ENCODE assay signal across 8 cellular contexts in genomic region chr3:138950006-138950644, GRCh38. TPM values are rescaled to one million over a fixed set of nuclear protein-coding genes. Genes with fewer than 3 reads are reported as not detected.
DNase-seq lines count a peak whose midpoint lies in the region; ATAC-seq and TF ChIP-seq lines count a peak whose summit lies in the region.

No MANE protein-coding gene starts in this region.

- peak in 1 of 2 donors; percentile 61 for ATAC-seq in natural killer cell treated with Interleukin-12 subunit alpha and Interleukin-12 subunit beta and Interleukin-15 and Interleukin-18, amount 100 ng/mL, for 72 hours

- BruUV-seq in Calu3 (replicated peaks; lab: Mats Ljungman, UMichigan): no TSS peak

- H3K9me3 Mint-ChIP-seq in Calu3 (ENCODE audit: low read depth, unreplicated experiment): no peaks in the 10 kb centered on the region
- H3K9me3 Mint-ChIP-seq in natural killer cell treated with Interleukin-12 subunit alpha and Interleukin-12 subunit beta and Interleukin-15 and Interleukin-18, amount 100 ng/mL, for 72 hours: no peaks in the 10 kb centered on the region

- DNase-seq in Calu3 (peak; percentile 42), NCI-H748 (lab: John Stamatoyannopoulos, UW; ENCODE audit: unreplicated experiment) (peak; percentile 51), epidermal melanocyte (ENCODE audit: insufficient read length, low spot score) (peak; percentile 57), NCI-H1048 (lab: John Stamatoyannopoulos, UW) (no peak), DMS153 (lab: John Stamatoyannopoulos, UW) (no peak), SHP77 treated with DMSO at 0.1 percent for 48 hours (lab: John Stamatoyannopoulos, UW) (no peak), NK-92 (lab: John Stamatoyannopoulos, UW; ENCODE audit: unreplicated experiment) (no peak)
- DNase-seq in natural killer cell treated with Interleukin-12 subunit alpha and Interleukin-12 subunit beta and Interleukin-15 and Interleukin-18, amount 100 ng/mL, for 72 hours (ENCODE audit: low spot score): no peak

- H3K27me3 Mint-ChIP-seq in Calu3 (ENCODE audit: unreplicated experiment): peaks cover 87% of the 10 kb centered on the region
- peaks cover 43 to 53% of the 10 kb centered on the region in 2 donors for H3K27me3 Mint-ChIP-seq in natural killer cell treated with Interleukin-12 subunit alpha and Interleukin-12 subunit beta and Interleukin-15 and Interleukin-18, amount 100 ng/mL, for 72 hours

- CTCF ChIA-PET in Calu3 (lab: Charles Lee): interaction anchor here (0.5 to 1.9 kb wide), 7 partner anchors 10 to 600 kb away, joined by 3 to 11 read pairs (median 4); no protein-coding TSS in a partner anchor

- intact Hi-C loops in Calu3 (cut with micrococcal nuclease; ENCODE audit: unreplicated experiment): no loop called here

- peaks cover 19% of the 10 kb centered on the region for H3K36me3 Mint-ChIP-seq in Calu3 (ENCODE audit: insufficient read depth, unreplicated experiment)
- H3K36me3 Mint-ChIP-seq in natural killer cell treated with Interleukin-12 subunit alpha and Interleukin-12 subunit beta and Interleukin-15 and Interleukin-18, amount 100 ng/mL, for 72 hours: peaks cover 3% of the 10 kb centered on the region

- H3K4me1 Mint-ChIP-seq in Calu3 (ENCODE audit: low read depth, unreplicated experiment): peaks cover 20% of the 10 kb centered on the region
- peaks cover 8 to 15% of the 10 kb centered on the region in 2 donors for H3K4me1 Mint-ChIP-seq in natural killer cell treated with Interleukin-12 subunit alpha and Interleukin-12 subunit beta and Interleukin-15 and Interleukin-18, amount 100 ng/mL, for 72 hours (ENCODE audit: low read depth in 2 of 2)

- H3K27ac Mint-ChIP-seq in Calu3 (ENCODE audit: unreplicated experiment): no peak overlapping the region
- no peak overlapping the region for H3K27ac Mint-ChIP-seq in natural killer cell treated with Interleukin-12 subunit alpha and Interleukin-12 subunit beta and Interleukin-15 and Interleukin-18, amount 100 ng/mL, for 72 hours

- peak overlapping the region; percentile 20 for H3K4me3 Mint-ChIP-seq in Calu3 (ENCODE audit: low read depth, unreplicated experiment)
- H3K4me3 Mint-ChIP-seq in natural killer cell treated with Interleukin-12 subunit alpha and Interleukin-12 subunit beta and Interleukin-15 and Interleukin-18, amount 100 ng/mL, for 72 hours: peak overlapping the region; percentile 12

- TF ChIP-seq CTCF in Calu3 (IDR thresholded peaks at IDR 0.05; ENCODE audit: unreplicated experiment): no peak

RNA-seq across cellular contexts. Expression of gene FOXL2NB, which starts 3.1 kb away (rescaled TPM):
- 0.35 and 0.51 TPM in 2 replicates for total RNA-seq in Calu3 (2022)
- total RNA-seq in natural killer cell treated with Interleukin-12 subunit alpha and Interleukin-12 subunit beta and Interleukin-15 and Interleukin-18, amount 100 ng/mL, for 72 hours: not detected

RNA-seq across cellular contexts. Expression of gene FOXL2, which starts 3.2 kb away (rescaled TPM):
- total RNA-seq in Calu3 (2022): 0.42 and 0.86 TPM in 2 replicates
- total RNA-seq in natural killer cell treated with Interleukin-12 subunit alpha and Interleukin-12 subunit beta and Interleukin-15 and Interleukin-18, amount 100 ng/mL, for 72 hours: not detected

RNA-seq across cellular contexts. Expression of gene PRR23A, which starts 55.9 kb away (rescaled TPM):
- not detected in 2 replicates for total RNA-seq in Calu3 (2022)
- total RNA-seq in natural killer cell treated with Interleukin-12 subunit alpha and Interleukin-12 subunit beta and Interleukin-15 and Interleukin-18, amount 100 ng/mL, for 72 hours: not detected

Comparison
In these comparisons a context has a peak if more than half of its experiments do, and no peak if none do; other contexts are left out.
1. DNase-seq: peak in Calu3 (single experiment), NCI-H748 (single experiment) and epidermal melanocyte (single experiment); none in natural killer cell treated with Interleukin-12 subunit alpha and Interleukin-12 subunit beta and Interleukin-15 and Interleukin-18, amount 100 ng/mL, for 72 hours (single experiment), NCI-H1048 (single experiment), DMS153 (single experiment), SHP77 treated with DMSO at 0.1 percent for 48 hours (single experiment) and NK-92 (single experiment).